ENCODE assay signal across 1 cellular context in the genomic region with DNA sequence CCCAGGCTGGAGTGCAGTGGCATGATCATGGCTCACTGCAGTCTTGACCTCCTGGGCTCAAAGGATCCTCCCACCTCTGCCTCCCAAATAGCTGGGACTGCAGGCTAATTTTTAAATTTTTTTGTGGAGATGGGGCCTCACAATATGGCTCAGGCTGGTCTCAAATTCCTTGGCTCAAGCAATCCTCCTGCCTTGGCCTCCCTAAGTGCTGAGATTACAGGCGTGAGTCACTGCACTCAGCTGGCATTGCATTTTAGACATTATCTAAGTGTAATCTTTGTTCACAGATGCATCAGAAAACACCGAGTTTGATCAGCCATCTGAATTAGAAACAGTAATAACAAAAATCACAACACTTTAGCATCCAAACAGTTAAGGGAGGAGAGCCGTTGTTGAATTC.
TF ChIP-seq lines count a peak whose summit lies in the region.

No MANE protein-coding gene starts in this region.

TF ChIP-seq in IMR-90, 13 proteins besides CTCF, POLR2A, EP300 and RAD21:
- no peak for TF ChIP-seq MXI1 (IDR thresholded peaks at IDR 0.05; ENCODE audit: borderline replicate concordance, low read depth, low read length)
- TF ChIP-seq MAFK (IDR thresholded peaks at IDR 0.05; ENCODE audit: low read depth, low read length): no peak
- no peak for TF ChIP-seq RFX5 (IDR thresholded peaks at IDR 0.05; ENCODE audit: low read depth, low read length)
- TF ChIP-seq CHD1 (IDR thresholded peaks at IDR 0.05; ENCODE audit: low read depth, low read length): no peak
- TF ChIP-seq NFE2L2 (IDR thresholded peaks at IDR 0.05; ENCODE audit: low read depth, low read length): no peak
- TF ChIP-seq BHLHE40 (IDR thresholded peaks at IDR 0.05; ENCODE audit: low read depth, low read length): no peak
- no peak for TF ChIP-seq SMC3 (IDR thresholded peaks at IDR 0.05; ENCODE audit: low read depth, low read length)
- no peak for TF ChIP-seq RCOR1 (IDR thresholded peaks at IDR 0.05; ENCODE audit: insufficient replicate concordance, low read length)
- no peak for TF ChIP-seq CEBPB (IDR thresholded peaks at IDR 0.05; ENCODE audit: low read depth, low read length)
- TF ChIP-seq, protein P1, sequence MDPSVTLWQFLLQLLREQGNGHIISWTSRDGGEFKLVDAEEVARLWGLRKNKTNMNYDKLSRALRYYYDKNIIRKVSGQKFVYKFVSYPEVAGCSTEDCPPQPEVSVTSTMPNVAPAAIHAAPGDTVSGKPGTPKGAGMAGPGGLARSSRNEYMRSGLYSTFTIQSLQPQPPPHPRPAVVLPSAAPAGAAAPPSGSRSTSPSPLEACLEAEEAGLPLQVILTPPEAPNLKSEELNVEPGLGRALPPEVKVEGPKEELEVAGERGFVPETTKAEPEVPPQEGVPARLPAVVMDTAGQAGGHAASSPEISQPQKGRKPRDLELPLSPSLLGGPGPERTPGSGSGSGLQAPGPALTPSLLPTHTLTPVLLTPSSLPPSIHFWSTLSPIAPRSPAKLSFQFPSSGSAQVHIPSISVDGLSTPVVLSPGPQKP (IDR thresholded peaks at IDR 0.05; ENCODE audit: borderline replicate concordance, low read depth, low read length): no peak
- TF ChIP-seq MAZ (IDR thresholded peaks at IDR 0.05; ENCODE audit: borderline replicate concordance, low read depth, low read length): no peak
- TF ChIP-seq FOS (IDR thresholded peaks at IDR 0.05; ENCODE audit: low read depth, low read length): no peak
- TF ChIP-seq, protein P2, sequence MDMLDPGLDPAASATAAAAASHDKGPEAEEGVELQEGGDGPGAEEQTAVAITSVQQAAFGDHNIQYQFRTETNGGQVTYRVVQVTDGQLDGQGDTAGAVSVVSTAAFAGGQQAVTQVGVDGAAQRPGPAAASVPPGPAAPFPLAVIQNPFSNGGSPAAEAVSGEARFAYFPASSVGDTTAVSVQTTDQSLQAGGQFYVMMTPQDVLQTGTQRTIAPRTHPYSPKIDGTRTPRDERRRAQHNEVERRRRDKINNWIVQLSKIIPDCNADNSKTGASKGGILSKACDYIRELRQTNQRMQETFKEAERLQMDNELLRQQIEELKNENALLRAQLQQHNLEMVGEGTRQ (IDR thresholded peaks at IDR 0.05; ENCODE audit: low read depth, low read length): no peak
